In the genomic region with DNA sequence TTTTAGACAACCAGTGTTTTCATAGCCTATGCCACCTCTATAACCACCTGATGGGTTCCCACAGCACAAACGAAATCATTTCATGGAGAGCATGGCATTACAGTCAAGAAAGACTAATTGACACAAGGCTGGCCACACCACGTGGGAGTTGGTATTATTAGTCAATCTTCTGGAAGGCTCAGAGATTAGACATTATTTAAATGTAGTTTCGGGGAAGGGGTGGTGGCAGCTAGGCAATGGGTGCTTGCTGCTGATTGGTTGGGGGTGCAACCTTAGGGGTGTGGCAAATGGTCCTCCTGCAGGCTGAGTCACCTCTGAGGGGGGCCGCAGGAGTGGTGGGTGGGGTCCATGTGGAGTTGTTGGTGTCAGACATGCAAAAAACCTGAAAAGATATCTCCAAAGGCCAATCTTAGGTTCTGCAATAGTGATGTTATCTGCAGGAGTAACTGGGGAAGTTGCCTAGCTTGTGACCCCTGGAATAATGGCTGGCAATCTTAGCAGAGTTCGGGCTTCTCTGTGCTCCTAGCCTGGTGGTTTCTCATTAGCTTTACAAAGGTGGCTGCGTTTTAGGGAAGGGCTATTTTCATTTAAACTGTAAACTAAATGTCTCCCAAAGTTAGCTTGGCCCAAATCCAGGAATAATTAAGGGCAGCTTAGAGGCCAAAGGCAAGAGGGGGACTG, we compare ENCODE assay signal across 11 cellular contexts. TPM values are rescaled to one million over a fixed set of nuclear protein-coding genes. Genes with fewer than 3 reads are reported as not detected.
A peak's percentile ranks its signal among the peaks of the same experiment; 100 is the strongest.
DNase-seq lines count a peak whose midpoint lies in the region; ATAC-seq, FAIRE-seq and TF ChIP-seq lines count a peak whose summit lies in the region.
"Had no signal": no experiment of that assay in that cellular context is flagged by ENCODE, and none has a peak within 500 bp of the region (broad histone marks: within the 10 kb centered on the region; RNA-seq: fewer than 3 reads in every experiment).

No MANE protein-coding gene starts in this region.

- no peaks in the 10 kb centered on the region for H3K27me3 ChIP-seq in keratinocyte (ENCODE audit: control insufficient read depth, extremely low read depth, insufficient read depth, low read length)

- TF ChIP-seq CTCF in keratinocyte (optimal IDR thresholded peaks at IDR 0.05 in 1 of 3, IDR thresholded peaks at IDR 0.05 in 1 of 3, conservative IDR thresholded peaks at IDR 0.05 in 1 of 3; ENCODE audit: extremely low read depth in 1 of 3, insufficient read depth in 2 of 3, low read length in 3 of 3) = no peak
- TF ChIP-seq CTCF in type B pancreatic cell (conservative IDR thresholded peaks at IDR 0.05) = no peak
- no peak for TF ChIP-seq CTCF in D721Med (IDR thresholded peaks at IDR 0.05; ENCODE audit: insufficient read depth, missing control alignments)

- DNase-seq in activated CD4-positive, alpha-beta T cell treated with anti-CD3 and anti-CD28 coated beads for 36 hours = no peak
- no peak for DNase-seq in activated CD4-positive, alpha-beta T cell treated with anti-CD3 and anti-CD28 coated beads for 4 hours
- DNase-seq in amniotic epithelial cell (ENCODE audit: low read depth) (peak; percentile 81), keratinocyte (ENCODE audit: low read depth, low spot score) (no peak), type B pancreatic cell (ENCODE audit: extremely low spot score, unreplicated experiment) (no peak), D721Med (ENCODE audit: insufficient read length, low spot score) (no peak), cerebellum (ENCODE audit: low spot score) (no peak)
- DNase-seq in stimulated activated CD4-positive, alpha-beta T cell treated with anti-CD3 and anti-CD28 coated beads, Interleukin-15, amount 100 ng/mL, for 24 hours = no peak
- DNase-seq: naive thymus-derived CD4-positive, alpha-beta T cell; NCI-H1436 treated with DMSO at 0.1 percent for 48 hours had no signal

- no peaks in the 10 kb centered on the region for H4K20me1 ChIP-seq in keratinocyte (ENCODE audit: control insufficient read depth, extremely low read depth, insufficient read depth, low read length)

- H3K4me1 ChIP-seq in keratinocyte (ENCODE audit: control insufficient read depth, extremely low read depth, insufficient read depth, low read length) = peaks cover 25% of the 10 kb centered on the region

- H3K27me3 Mint-ChIP-seq in activated CD4-positive, alpha-beta T cell treated with anti-CD3 and anti-CD28 coated beads for 36 hours = no peaks in the 10 kb centered on the region
- H3K27me3 Mint-ChIP-seq in type B pancreatic cell = no peaks in the 10 kb centered on the region
- H3K27me3 Mint-ChIP-seq: naive thymus-derived CD4-positive, alpha-beta T cell had no signal

- no peak overlapping the region for H3K4me3 Mint-ChIP-seq in activated CD4-positive, alpha-beta T cell treated with anti-CD3 and anti-CD28 coated beads for 36 hours
- H3K4me3 Mint-ChIP-seq in type B pancreatic cell = peak overlapping the region; percentile 70

- peak overlapping the region; percentile 36 for H2AFZ ChIP-seq in keratinocyte (ENCODE audit: control insufficient read depth, low read length)

- FAIRE-seq in keratinocyte (lab: Jason Lieb, UNC) (no peak), D721Med (lab: Jason Lieb, UNC) (no peak)

- dilution Hi-C loops in keratinocyte (cut with MboI; ENCODE audit: extremely low pct_ligation_motif_present, low sequenced_read_pairs) = no loop called here

- POLR2A ChIA-PET in activated CD4-positive, alpha-beta T cell treated with anti-CD3 and anti-CD28 coated beads for 36 hours (lab: Charles Lee) = no interaction called here

- peak overlapping the region; percentile 37 for H3K4me2 ChIP-seq in keratinocyte (ENCODE audit: control insufficient read depth, extremely low read depth, insufficient read depth, low read depth, low read length)

- no peaks in the 10 kb centered on the region for H3K36me3 Mint-ChIP-seq in activated CD4-positive, alpha-beta T cell treated with anti-CD3 and anti-CD28 coated beads for 36 hours (ENCODE audit: low read depth)
- peaks cover 7% of the 10 kb centered on the region for H3K36me3 Mint-ChIP-seq in type B pancreatic cell

- peaks cover under 1% of the 10 kb centered on the region for H3K79me2 ChIP-seq in keratinocyte (ENCODE audit: control insufficient read depth, insufficient read depth, low read length)

- peaks cover 10% of the 10 kb centered on the region for H3K4me1 Mint-ChIP-seq in activated CD4-positive, alpha-beta T cell treated with anti-CD3 and anti-CD28 coated beads for 36 hours
- peaks cover 38% of the 10 kb centered on the region for H3K4me1 Mint-ChIP-seq in type B pancreatic cell (ENCODE audit: unreplicated experiment)

- no peak overlapping the region for H3K4me3 ChIP-seq in keratinocyte (ENCODE audit: control insufficient read depth in 2 of 3, extremely low read depth in 1 of 3, insufficient read depth in 2 of 3, low read depth in 1 of 3, low read length in 3 of 3)

- no peak for ATAC-seq in activated CD4-positive, alpha-beta T cell treated with anti-CD3 and anti-CD28 coated beads for 36 hours
- ATAC-seq: naive thymus-derived CD4-positive, alpha-beta T cell had no signal

- H3K9ac ChIP-seq in keratinocyte (ENCODE audit: control insufficient read depth, extremely low read depth, insufficient read depth, low read length) = no peak overlapping the region

- CTCF ChIA-PET in activated CD4-positive, alpha-beta T cell treated with anti-CD3 and anti-CD28 coated beads for 36 hours (lab: Charles Lee) = interaction anchor here (1.1 kb wide), 1 partner anchor 31 kb away, joined by 3 read pairs; no protein-coding TSS in a partner anchor

- H3K36me3 ChIP-seq in keratinocyte (ENCODE audit: control insufficient read depth in 2 of 2, extremely low read depth in 1 of 2, insufficient read depth in 2 of 2, low read length in 2 of 2) = no peaks in the 10 kb centered on the region

- H3K9me1 ChIP-seq in keratinocyte (ENCODE audit: control insufficient read depth, extremely low read depth, insufficient read depth, low read length) = no peaks in the 10 kb centered on the region

- no peaks in the 10 kb centered on the region for H3K9me3 ChIP-seq in keratinocyte (ENCODE audit: control insufficient read depth, low read depth, low read length)

- H3K27ac ChIP-seq in keratinocyte (ENCODE audit: control insufficient read depth, insufficient read depth, low read length) = peak overlapping the region; percentile 35

- intact Hi-C loops in activated CD4-positive, alpha-beta T cell treated with anti-CD3 and anti-CD28 coated beads for 36 hours (cut with DNase I, micrococcal nuclease) = no loop called here

- H3K27ac Mint-ChIP-seq in activated CD4-positive, alpha-beta T cell treated with anti-CD3 and anti-CD28 coated beads for 36 hours = peak overlapping the region; percentile 59
- H3K27ac Mint-ChIP-seq in type B pancreatic cell = peak overlapping the region; percentile 96

- no peaks in the 10 kb centered on the region for H3K9me3 Mint-ChIP-seq in activated CD4-positive, alpha-beta T cell treated with anti-CD3 and anti-CD28 coated beads for 36 hours (ENCODE audit: low read depth)
- H3K9me3 Mint-ChIP-seq in type B pancreatic cell = no peaks in the 10 kb centered on the region
- H3K9me3 Mint-ChIP-seq: naive thymus-derived CD4-positive, alpha-beta T cell had no signal

RNA-seq across cellular contexts. Expression of gene TEN1, which starts 4.6 kb away (rescaled TPM):
- total RNA-seq in activated CD4-positive, alpha-beta T cell treated with anti-CD3 and anti-CD28 coated beads for 36 hours = 10 to 100 TPM in 1 of 2 experiments, 1 to 10 TPM in 1; 9.8 to 13.6 TPM
- 11.7 to 22.3 TPM (median 15.6 TPM) in 3 replicates for polyA plus RNA-seq in keratinocyte
- 15.6 TPM for polyA plus RNA-seq in keratinocyte (2011; ENCODE audit: low read depth)
- 9.3 and 16.9 TPM in 2 replicates for polyA plus RNA-seq in keratinocyte (2011; cell fraction: cytosol; rRNA removed)
- polyA plus RNA-seq in keratinocyte (2011; cell fraction: nucleus; rRNA removed) = 9.7 and 11.6 TPM in 2 replicates
- polyA plus RNA-seq in keratinocyte (2012; ENCODE audit: low replicate concordance) = 16.7 and 17.1 TPM in 2 replicates
- polyA minus RNA-seq in keratinocyte = 11.0 to 18.5 TPM (median 11.6 TPM) in 3 replicates
- 19.6 TPM for polyA minus RNA-seq in keratinocyte (2011; cell fraction: cytosol; rRNA and poly(A)+ RNA removed)
- 1.2 and 2.1 TPM in 2 replicates for polyA minus RNA-seq in keratinocyte (2011; cell fraction: nucleus; rRNA and poly(A)+ RNA removed)
- total RNA-seq in type B pancreatic cell (ENCODE audit: low replicate concordance) = 15.9 and 31.2 TPM in 2 replicates
- 7.5 TPM for total RNA-seq in cerebellum

RNA-seq across cellular contexts. Expression of gene ACOX1, which starts 4.7 kb away (rescaled TPM):
- total RNA-seq in activated CD4-positive, alpha-beta T cell treated with anti-CD3 and anti-CD28 coated beads for 36 hours = 10 to 100 TPM; 27.7 to 33.1 TPM
- polyA plus RNA-seq in keratinocyte = 29.7 to 42.8 TPM (median 31.8 TPM) in 3 replicates
- polyA plus RNA-seq in keratinocyte (2011; ENCODE audit: low read depth) = 98.6 TPM
- polyA plus RNA-seq in keratinocyte (2011; cell fraction: cytosol; rRNA removed) = 22.9 and 34.2 TPM in 2 replicates
- polyA plus RNA-seq in keratinocyte (2011; cell fraction: nucleus; rRNA removed) = 43.9 and 45.2 TPM in 2 replicates
- polyA plus RNA-seq in keratinocyte (2012; ENCODE audit: low replicate concordance) = 17.8 and 61.6 TPM in 2 replicates
- polyA minus RNA-seq in keratinocyte = 81.0 to 195 TPM (median 112 TPM) in 3 replicates
- 98.0 TPM for polyA minus RNA-seq in keratinocyte (2011; cell fraction: cytosol; rRNA and poly(A)+ RNA removed)
- 70.7 and 110 TPM in 2 replicates for polyA minus RNA-seq in keratinocyte (2011; cell fraction: nucleus; rRNA and poly(A)+ RNA removed)
- total RNA-seq in type B pancreatic cell (ENCODE audit: low replicate concordance) = 48.5 and 84.6 TPM in 2 replicates
- total RNA-seq in cerebellum = 55.6 TPM

RNA-seq across cellular contexts. Expression of gene CDK3, which starts 17.0 kb away (rescaled TPM):
- 1 to 10 TPM; 5.6 to 6.0 TPM for total RNA-seq in activated CD4-positive, alpha-beta T cell treated with anti-CD3 and anti-CD28 coated beads for 36 hours
- 1.8 to 3.6 TPM (median 2.0 TPM) in 3 replicates for polyA plus RNA-seq in keratinocyte
- polyA plus RNA-seq in keratinocyte (2011; ENCODE audit: low read depth) = 0.84 TPM
- polyA plus RNA-seq in keratinocyte (2011; cell fraction: cytosol; rRNA removed) = 0.34 and 0.45 TPM in 2 replicates
- polyA plus RNA-seq in keratinocyte (2011; cell fraction: nucleus; rRNA removed) = 11.7 and 17.1 TPM in 2 replicates
- 1.6 and 3.7 TPM in 2 replicates for polyA plus RNA-seq in keratinocyte (2012; ENCODE audit: low replicate concordance)
- polyA minus RNA-seq in keratinocyte = 1.5 to 2.7 TPM (median 2.0 TPM) in 3 replicates
- not detected for polyA minus RNA-seq in keratinocyte (2011; cell fraction: cytosol; rRNA and poly(A)+ RNA removed)
- polyA minus RNA-seq in keratinocyte (2011; cell fraction: nucleus; rRNA and poly(A)+ RNA removed) = 0.39 and 0.63 TPM in 2 replicates
- 11.5 and 14.1 TPM in 2 replicates for total RNA-seq in type B pancreatic cell (ENCODE audit: low replicate concordance)
- 2.1 TPM for total RNA-seq in cerebellum

RNA-seq across cellular contexts. Expression of gene FBF1, which starts 42.8 kb away (rescaled TPM):
- 10 to 100 TPM; 16.2 to 18.0 TPM for total RNA-seq in activated CD4-positive, alpha-beta T cell treated with anti-CD3 and anti-CD28 coated beads for 36 hours
- polyA plus RNA-seq in keratinocyte = 3.0 to 6.2 TPM (median 4.3 TPM) in 3 replicates
- 1.9 TPM for polyA plus RNA-seq in keratinocyte (2011; ENCODE audit: low read depth)
- 0.96 and 2.8 TPM in 2 replicates for polyA plus RNA-seq in keratinocyte (2011; cell fraction: cytosol; rRNA removed)
- polyA plus RNA-seq in keratinocyte (2011; cell fraction: nucleus; rRNA removed) = 14.4 and 18.6 TPM in 2 replicates
- 3.2 and 3.8 TPM in 2 replicates for polyA plus RNA-seq in keratinocyte (2012; ENCODE audit: low replicate concordance)
- 5.6 to 8.6 TPM (median 5.7 TPM) in 3 replicates for polyA minus RNA-seq in keratinocyte
- polyA minus RNA-seq in keratinocyte (2011; cell fraction: cytosol; rRNA and poly(A)+ RNA removed) = 4.8 TPM
- 7.7 and 8.1 TPM in 2 replicates for polyA minus RNA-seq in keratinocyte (2011; cell fraction: nucleus; rRNA and poly(A)+ RNA removed)
- total RNA-seq in type B pancreatic cell (ENCODE audit: low replicate concordance) (18.7 and 27.5 TPM in 2 replicates), cerebellum (22.4 TPM)

RNA-seq across cellular contexts. Expression of gene EVPL, which starts 43.5 kb away (rescaled TPM):
- total RNA-seq in activated CD4-positive, alpha-beta T cell treated with anti-CD3 and anti-CD28 coated beads for 36 hours = under 1 TPM; 0.04 to 0.16 TPM
- polyA plus RNA-seq in keratinocyte = 6.4 to 11.9 TPM (median 7.6 TPM) in 3 replicates
- 54.1 TPM for polyA plus RNA-seq in keratinocyte (2011; ENCODE audit: low read depth)
- polyA plus RNA-seq in keratinocyte (2011; cell fraction: cytosol; rRNA removed) = 3.3 and 9.8 TPM in 2 replicates
- 36.2 and 42.7 TPM in 2 replicates for polyA plus RNA-seq in keratinocyte (2011; cell fraction: nucleus; rRNA removed)
- polyA plus RNA-seq in keratinocyte (2012; ENCODE audit: low replicate concordance) = 21.2 and 73.9 TPM in 2 replicates
- polyA minus RNA-seq in keratinocyte = 5.4 to 20.6 TPM (median 11.1 TPM) in 3 replicates
- polyA minus RNA-seq in keratinocyte (2011; cell fraction: cytosol; rRNA and poly(A)+ RNA removed) = 19.6 TPM
- 42.7 and 44.7 TPM in 2 replicates for polyA minus RNA-seq in keratinocyte (2011; cell fraction: nucleus; rRNA and poly(A)+ RNA removed)
- total RNA-seq in type B pancreatic cell (ENCODE audit: low replicate concordance) (31.9 and 116 TPM in 2 replicates), cerebellum (not detected)
- polyA plus RNA-seq: AG04450 had no signal
